ENCODE assay signal across 1 cellular context in genomic region chr21:43024737-43025136, GRCh38.
TF ChIP-seq lines count a peak whose summit lies in the region.

No MANE protein-coding gene starts in this region.

TF ChIP-seq in K562, 482 proteins besides CTCF, POLR2A, EP300 and RAD21 (continued from another document):
- peak; percentile 35 for TF ChIP-seq ZNF121 (CRISPR knock-in tag; conservative IDR thresholded peaks at IDR 0.05)
- TF ChIP-seq, protein P1, sequence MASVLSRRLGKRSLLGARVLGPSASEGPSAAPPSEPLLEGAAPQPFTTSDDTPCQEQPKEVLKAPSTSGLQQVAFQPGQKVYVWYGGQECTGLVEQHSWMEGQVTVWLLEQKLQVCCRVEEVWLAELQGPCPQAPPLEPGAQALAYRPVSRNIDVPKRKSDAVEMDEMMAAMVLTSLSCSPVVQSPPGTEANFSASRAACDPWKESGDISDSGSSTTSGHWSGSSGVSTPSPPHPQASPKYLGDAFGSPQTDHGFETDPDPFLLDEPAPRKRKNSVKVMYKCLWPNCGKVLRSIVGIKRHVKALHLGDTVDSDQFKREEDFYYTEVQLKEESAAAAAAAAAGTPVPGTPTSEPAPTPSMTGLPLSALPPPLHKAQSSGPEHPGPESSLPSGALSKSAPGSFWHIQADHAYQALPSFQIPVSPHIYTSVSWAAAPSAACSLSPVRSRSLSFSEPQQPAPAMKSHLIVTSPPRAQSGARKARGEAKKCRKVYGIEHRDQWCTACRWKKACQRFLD (CRISPR knock-in tag; IDR thresholded peaks at IDR 0.05), result no peak
